24 cellular contexts compared by ENCODE assay signal in the genomic region with DNA sequence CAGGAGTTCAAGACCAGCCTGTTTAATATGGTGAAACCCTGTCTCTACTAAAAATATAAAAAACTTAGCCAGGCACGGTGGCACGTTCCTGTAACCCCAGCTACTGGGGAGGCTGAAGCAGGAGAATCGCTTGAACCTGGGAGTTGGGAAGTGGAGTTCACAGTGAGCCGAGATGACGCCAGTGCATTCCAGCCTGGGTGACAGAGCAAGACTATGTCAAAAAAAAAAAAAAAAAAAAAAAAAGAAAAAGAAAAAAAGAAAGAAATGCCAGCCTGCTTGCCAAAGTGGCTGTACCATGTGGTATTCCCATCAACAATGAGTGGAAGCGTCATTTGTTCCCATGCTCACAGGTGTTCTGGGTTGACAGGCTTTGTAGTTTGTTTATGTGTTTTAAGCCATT. TPM values are rescaled to one million over a fixed set of nuclear protein-coding genes. Genes with fewer than 3 reads are reported as not detected.
"Had no signal": no experiment of that assay in that cellular context is flagged by ENCODE, and none has a peak within 500 bp of the region (broad histone marks: within the 10 kb centered on the region; RNA-seq: fewer than 3 reads in every experiment).

No MANE protein-coding gene starts in this region.

- ATAC-seq: effector memory CD8-positive, alpha-beta T cell; esophagus mucosa; foreskin keratinocyte; gastrocnemius medialis; gastroesophageal sphincter; heart left ventricle; heart right ventricle had no signal

- H3K36me3 ChIP-seq: colonic mucosa, esophagus muscularis mucosa, esophagus squamous epithelium, gastrocnemius medialis, gastroesophageal sphincter, heart left ventricle, heart right ventricle had no signal

- H3K4me3 ChIP-seq: colonic mucosa, coronary artery, dorsolateral prefrontal cortex, esophagus muscularis mucosa, esophagus squamous epithelium, gastrocnemius medialis, gastroesophageal sphincter, heart left ventricle, heart right ventricle had no signal

- H3K27me3 ChIP-seq: colonic mucosa, esophagus muscularis mucosa, esophagus squamous epithelium, foreskin keratinocyte, gastrocnemius medialis, heart left ventricle had no signal

- DNase-seq: colonic mucosa; cortex of kidney; dermis blood vessel endothelial cell; dorsolateral prefrontal cortex; effector CD4-positive, alpha-beta T cell; effector CD8-positive, alpha-beta T cell; effector memory CD4-positive, alpha-beta T cell; effector memory CD8-positive, alpha-beta T cell; endodermal cell; erythroblast; esophagus squamous epithelium; foreskin fibroblast; foreskin keratinocyte; foreskin melanocyte; gastrocnemius medialis; glutamatergic neuron; head of caudate nucleus; heart left ventricle; heart right ventricle had no signal

- H3K27ac ChIP-seq: colonic mucosa, coronary artery, dorsolateral prefrontal cortex, epithelial cell of prostate, esophagus muscularis mucosa, esophagus squamous epithelium, foreskin keratinocyte, gastrocnemius medialis, gastroesophageal sphincter, heart left ventricle, heart right ventricle had no signal

- H3K9me3 ChIP-seq: colonic mucosa had no signal

- H3K4me1 ChIP-seq: colonic mucosa, esophagus muscularis mucosa, esophagus squamous epithelium, foreskin keratinocyte, gastroesophageal sphincter, heart left ventricle, heart right ventricle had no signal

RNA-seq across cellular contexts. Expression of a gene that starts 43.3 kb away (rescaled TPM):
- total RNA-seq: foreskin keratinocyte had no signal
- polyA plus RNA-seq: foreskin keratinocyte had no signal
